ENCODE assay signal across 8 cellular contexts in the genomic region with DNA sequence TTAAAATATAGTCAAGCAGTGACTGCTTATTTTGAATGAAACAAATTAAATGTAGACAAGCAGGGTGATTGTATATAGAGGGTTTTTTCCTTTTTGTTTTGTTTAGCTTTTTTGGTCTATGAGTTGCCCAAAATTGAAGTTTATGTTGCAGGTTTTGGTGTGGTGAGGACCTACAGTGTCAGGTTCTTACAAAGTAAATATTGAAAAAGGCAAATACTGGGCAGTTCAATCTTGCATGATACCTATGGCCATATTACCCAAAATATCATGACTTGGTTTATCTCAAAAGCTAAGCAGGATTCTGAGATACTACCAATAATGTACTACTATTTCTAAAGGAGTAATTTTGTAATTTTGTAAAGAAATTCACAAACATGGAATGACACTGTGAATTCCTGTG. TPM values are rescaled to one million over a fixed set of nuclear protein-coding genes. Genes with fewer than 3 reads are reported as not detected.
DNase-seq lines count a peak whose midpoint lies in the region; ATAC-seq and TF ChIP-seq lines count a peak whose summit lies in the region.

No MANE protein-coding gene starts in this region.

- H3K27me3 ChIP-seq in RWPE2 (ENCODE audit: insufficient read depth, poor library complexity, severe bottlenecking) (no peaks in the 10 kb centered on the region), sigmoid colon (no peaks in the 10 kb centered on the region)

- ATAC-seq in RWPE2 (ENCODE audit: low read depth), result no peak
- ATAC-seq in GM19452 (IDR thresholded peaks at IDR 0.05; ENCODE audit: unreplicated experiment), result no peak

- no peak for TF ChIP-seq EP300 in sigmoid colon (IDR thresholded peaks at IDR 0.05)

- H3K4me1 ChIP-seq in RWPE2 (ENCODE audit: insufficient read depth, poor library complexity, severe bottlenecking) (peaks cover 40% of the 10 kb centered on the region), sigmoid colon (peaks cover 0 to 64% (median 42%) of the 10 kb centered on the region in 4 donors)

- DNase-seq in GM12864 (ENCODE audit: low read depth) (no peak), RWPE2 (ENCODE audit: low spot score) (no peak), fibroblast of peridontal ligament (ENCODE audit: extremely low read depth) (peak; percentile 20), sigmoid colon (no peak), GM03348 (ENCODE audit: low spot score) (no peak), Kasumi-1 (lab: John Stamatoyannopoulos, UW) (no peak), NCI-H1092 treated with DMSO at 0.1 percent for 48 hours (lab: John Stamatoyannopoulos, UW) (no peak)

- H3K36me3 ChIP-seq in RWPE2 (ENCODE audit: low read depth), result peaks cover 11% of the 10 kb centered on the region
- no peaks in the 10 kb centered on the region for H3K36me3 ChIP-seq in sigmoid colon

- intact Hi-C loops in sigmoid colon (cut with DNase I), result no loop called here

- H3K4me3 ChIP-seq in GM12864 (ENCODE audit: low read depth, low read length) (peak overlapping the region; percentile 75; the same call in 1 of the 2 replicates), RWPE2 (ENCODE audit: severe bottlenecking) (peak overlapping the region; percentile 44), sigmoid colon (peak overlapping the region; percentile 42 to 59 (median 57))

- H3K27ac ChIP-seq in RWPE2 (ENCODE audit: poor library complexity, severe bottlenecking) (peak overlapping the region; percentile 80), sigmoid colon (peak overlapping the region; percentile 86 to 89 (median 88))

- TF ChIP-seq CTCF in GM12864 (IDR thresholded peaks at IDR 0.05; ENCODE audit: low read depth, low read length, missing control alignments) (no peak), RWPE2 (IDR thresholded peaks at IDR 0.05; ENCODE audit: poor library complexity, severe bottlenecking) (no peak), sigmoid colon (IDR thresholded peaks at IDR 0.05) (no peak)

- no peaks in the 10 kb centered on the region for H3K9me3 ChIP-seq in RWPE2 (ENCODE audit: severe bottlenecking)
- no peaks in the 10 kb centered on the region for H3K9me3 ChIP-seq in sigmoid colon

- TF ChIP-seq POLR2A in sigmoid colon (IDR thresholded peaks at IDR 0.05), result no peak

RNA-seq across cellular contexts. Expression of gene DNAJB4, which starts 1.8 kb away (rescaled TPM):
- total RNA-seq in sigmoid colon, result 10 to 100 TPM; 29.6 to 41.7 (median 37.4) TPM
- 10 to 100 TPM in 2 of 3 donors, 1 to 10 TPM in 1; 7.8 to 16.2 (median 16.0) TPM for polyA plus RNA-seq in sigmoid colon

RNA-seq across cellular contexts. Expression of gene FUBP1, which starts 27.6 kb away (rescaled TPM):
- 10 to 100 TPM; 60.6 to 79.2 (median 71.3) TPM for total RNA-seq in sigmoid colon
- polyA plus RNA-seq in sigmoid colon, result 10 to 100 TPM; 20.8 to 60.4 (median 22.8) TPM

RNA-seq across cellular contexts. Expression of gene GIPC2, which starts 39.3 kb away (rescaled TPM):
- total RNA-seq in sigmoid colon, result 1 to 10 TPM in 3 of 4 donors, under 1 TPM in 1; 0.99 to 2.5 (median 1.5) TPM
- polyA plus RNA-seq in sigmoid colon, result 10 to 100 TPM; 13.5 to 23.8 (median 17.4) TPM
